In the genomic region with DNA sequence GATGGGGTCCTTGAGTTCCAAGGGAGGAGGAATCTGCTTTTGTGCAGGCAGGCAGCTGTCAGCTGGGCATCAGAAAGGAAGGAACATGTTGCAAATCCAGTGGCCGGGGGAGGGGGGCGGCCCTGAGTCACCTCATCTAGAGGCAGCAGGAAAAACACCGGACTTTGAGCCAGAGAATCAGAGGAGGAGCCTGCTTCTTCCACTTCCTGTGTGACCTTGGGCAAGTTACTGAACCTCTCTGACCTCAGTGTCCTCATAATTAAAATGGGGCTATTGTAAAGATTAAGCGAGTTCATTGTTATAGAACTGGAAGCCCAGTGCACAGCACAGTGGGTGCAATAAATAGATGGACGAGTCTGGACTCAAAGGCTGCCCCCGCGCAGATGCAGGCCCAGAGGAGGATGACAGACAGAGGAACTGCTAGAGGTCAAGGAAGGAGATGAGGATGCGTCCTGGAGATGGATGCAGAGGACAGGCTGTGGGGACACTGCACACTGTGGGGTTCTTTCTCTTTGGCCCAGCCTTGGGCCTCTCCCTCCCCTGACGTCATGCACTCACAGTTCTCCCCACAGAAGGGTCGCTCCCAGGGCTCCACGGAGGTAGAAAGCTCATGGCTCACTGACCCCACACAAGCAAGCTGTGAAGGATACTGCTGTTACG, we compare ENCODE assay signal across 1 cellular context.
TF ChIP-seq lines count a peak whose summit lies in the region.

No MANE protein-coding gene starts in this region.

TF ChIP-seq in SK-N-SH, 30 proteins besides CTCF, POLR2A, EP300 and RAD21 (continued from another document):
- no peak for TF ChIP-seq SMC3 (IDR thresholded peaks at IDR 0.05; ENCODE audit: low read depth, low read length)
